Comparison of ENCODE assay signal across 11 cellular contexts in genomic region chr3:13932578-13933295, GRCh38. TPM values are rescaled to one million over a fixed set of nuclear protein-coding genes. Genes with fewer than 3 reads are reported as not detected.
DNase-seq lines count a peak whose midpoint lies in the region; ATAC-seq and TF ChIP-seq lines count a peak whose summit lies in the region.
"Had no signal": no experiment of that assay in that cellular context is flagged by ENCODE, and none has a peak within 500 bp of the region (broad histone marks: within the 10 kb centered on the region; RNA-seq: fewer than 3 reads in every experiment).

No MANE protein-coding gene starts in this region.

- H3K4me1 ChIP-seq in RWPE2 (ENCODE audit: insufficient read depth, poor library complexity, severe bottlenecking) (no peaks in the 10 kb centered on the region), psoas muscle (no peaks in the 10 kb centered on the region), mucosa of descending colon (ENCODE audit: low read depth) (no peaks in the 10 kb centered on the region)

- H3K36me3 ChIP-seq in RWPE2 (ENCODE audit: low read depth) = no peaks in the 10 kb centered on the region
- H3K36me3 ChIP-seq in psoas muscle (ENCODE audit: insufficient read depth in 1 of 2, low read depth in 1 of 2) = no peaks in the 10 kb centered on the region
- no peaks in the 10 kb centered on the region for H3K36me3 ChIP-seq in mucosa of descending colon (ENCODE audit: low read depth)

- intact Hi-C loops in psoas muscle (cut with DNase I) (no loop called here), mucosa of descending colon (cut with DNase I, micrococcal nuclease) (no loop called here)

- H3K4me3 ChIP-seq in AG10803 (ENCODE audit: low read length) (peak overlapping the region; percentile 43), RWPE2 (ENCODE audit: severe bottlenecking) (peak overlapping the region; percentile 24), epithelial cell of esophagus (ENCODE audit: low read length) (peak overlapping the region; percentile 40), psoas muscle (peak overlapping the region; percentile 62), mucosa of descending colon (no peak overlapping the region)

- DNase-seq in AG10803 (ENCODE audit: low read depth) = no peak
- DNase-seq in RWPE2 (ENCODE audit: low spot score) = no peak
- no peak for DNase-seq in epithelial cell of esophagus (ENCODE audit: low read depth)
- no peak for DNase-seq in psoas muscle
- DNase-seq in NCI-H1417 (lab: John Stamatoyannopoulos, UW) = no peak
- DNase-seq in mucosa of descending colon = no peak
- DNase-seq in NCI-H526 treated with DMSO at 0.1 percent for 48 hours (lab: John Stamatoyannopoulos, UW) = no peak
- DNase-seq in glomerular visceral epithelial cell (ENCODE audit: extremely low spot score) = no peak
- DNase-seq: DMS79, H7, NCI-H2171 had no signal

- no peak overlapping the region for H3K27ac ChIP-seq in RWPE2 (ENCODE audit: poor library complexity, severe bottlenecking)
- H3K27ac ChIP-seq in psoas muscle = no peak overlapping the region

- no peaks in the 10 kb centered on the region for H3K9me3 ChIP-seq in RWPE2 (ENCODE audit: severe bottlenecking)
- no peaks in the 10 kb centered on the region for H3K9me3 ChIP-seq in psoas muscle
- H3K9me3 ChIP-seq in mucosa of descending colon = no peaks in the 10 kb centered on the region

- H3K27me3 ChIP-seq in RWPE2 (ENCODE audit: insufficient read depth, poor library complexity, severe bottlenecking) = peaks cover 5% of the 10 kb centered on the region
- peaks cover 0 to 27% (median 17%) of the 10 kb centered on the region in 3 donors for H3K27me3 ChIP-seq in psoas muscle (ENCODE audit: insufficient read depth in 3 of 3, low read length in 2 of 3)

- TF ChIP-seq CTCF in AG10803 (conservative IDR thresholded peaks at IDR 0.05; ENCODE audit: low read length) (no peak), RWPE2 (IDR thresholded peaks at IDR 0.05; ENCODE audit: poor library complexity, severe bottlenecking) (no peak), epithelial cell of esophagus (IDR thresholded peaks at IDR 0.05; ENCODE audit: insufficient read depth, low read depth, low read length, missing control alignments) (no peak), psoas muscle (IDR thresholded peaks at IDR 0.05) (no peak), mucosa of descending colon (IDR thresholded peaks at IDR 0.05) (no peak)

- WGBS in psoas muscle, 3 donors = 13 to 17% (median 16%) methylated on average over 50 to 70 of the region's 70 CpGs

- peak; percentile 23; the same call in 1 of the 3 replicates for ATAC-seq in RWPE2 (ENCODE audit: low read depth)
- peak in 2 of 4 donors; percentile 32 to 62 for ATAC-seq in psoas muscle
- ATAC-seq in mucosa of descending colon = no peak

RNA-seq across cellular contexts. Expression of gene WNT7A, which starts 52.9 kb away (rescaled TPM):
- total RNA-seq in psoas muscle = not detected
- polyA plus RNA-seq in psoas muscle = under 1 TPM in 1 of 3 donors, not detected in 2; 0.04 TPM
- not detected for total RNA-seq in mucosa of descending colon
